7 cellular contexts compared by ENCODE assay signal in the genomic region with DNA sequence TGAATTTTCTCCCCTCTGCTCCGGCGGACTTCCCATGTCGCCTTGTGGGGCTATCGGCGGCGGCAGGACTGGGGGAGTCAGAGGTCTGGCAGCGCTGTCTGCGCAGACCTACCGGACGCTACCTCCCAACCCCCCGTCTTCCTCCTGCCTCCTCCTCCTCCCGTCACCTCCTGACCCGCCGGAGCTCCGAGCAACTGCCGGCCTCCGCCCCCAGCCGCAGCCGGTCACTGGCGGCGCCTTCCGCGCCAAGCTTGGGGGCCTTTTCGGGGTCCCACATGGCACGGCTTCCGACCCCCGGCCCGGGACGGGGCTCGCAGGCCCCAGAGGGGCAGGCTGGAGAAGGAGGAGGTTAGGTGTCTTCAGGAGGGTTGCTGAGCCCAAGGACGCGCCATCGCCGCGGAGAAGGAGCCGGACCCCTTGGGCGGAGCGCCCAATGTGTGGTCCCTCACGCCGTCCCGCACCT. TPM values are rescaled to one million over a fixed set of nuclear protein-coding genes. Genes with fewer than 3 reads are reported as not detected.
DNase-seq lines count a peak whose midpoint lies in the region; ATAC-seq and TF ChIP-seq lines count a peak whose summit lies in the region.
"Not testable (repeated sequence)": the region's sequence is repeated elsewhere in the genome, so short reads cannot be mapped to it uniquely, and the experiment has no call there.

No MANE protein-coding gene starts in this region.

- peaks cover 24% of the 10 kb centered on the region for H3K4me1 Mint-ChIP-seq in activated CD4-positive, alpha-beta T cell treated with anti-CD3 and anti-CD28 coated beads, Interleukin-2, amount 10 ng/mL, durations not matched to agents 24 days and 14 days

- H3K9ac ChIP-seq in trophoblast cell (ENCODE audit: low read length), result not testable (repeated sequence)

- H3K36me3 Mint-ChIP-seq in activated CD4-positive, alpha-beta T cell treated with anti-CD3 and anti-CD28 coated beads, Interleukin-2, amount 10 ng/mL, durations not matched to agents 24 days and 14 days (ENCODE audit: low read depth), result peaks cover 15% of the 10 kb centered on the region

- not testable (repeated sequence) for H3K23ac ChIP-seq in trophoblast cell (ENCODE audit: low read length)

- not testable (repeated sequence) for H4K12ac ChIP-seq in trophoblast cell (ENCODE audit: low read depth, low read length)

- not testable (repeated sequence) for H3K4me2 ChIP-seq in trophoblast cell (ENCODE audit: low read length)

- not testable (repeated sequence) for H3K79me2 ChIP-seq in trophoblast cell (ENCODE audit: control insufficient read depth, insufficient read depth, low read length, poor library complexity)

- not testable (repeated sequence) for H2BK12ac ChIP-seq in trophoblast cell (ENCODE audit: low read length)

- not testable (repeated sequence) for H2AK5ac ChIP-seq in trophoblast cell (ENCODE audit: low read length)

- not testable (repeated sequence) for H2BK5ac ChIP-seq in trophoblast cell (ENCODE audit: low read depth, low read length, poor library complexity)

- not testable (repeated sequence) for H3K9me3 Mint-ChIP-seq in activated CD4-positive, alpha-beta T cell treated with anti-CD3 and anti-CD28 coated beads, Interleukin-2, amount 10 ng/mL, durations not matched to agents 24 days and 14 days

- peak overlapping the region; percentile 10 for H2AFZ ChIP-seq in trophoblast cell (ENCODE audit: insufficient read depth, low read length, poor library complexity)

- TF ChIP-seq CTCF in choroid plexus epithelial cell (conservative IDR thresholded peaks at IDR 0.05; ENCODE audit: low read depth, low read length), result not testable (repeated sequence)

- not testable (repeated sequence) for H3K79me1 ChIP-seq in trophoblast cell (ENCODE audit: low read length)

- not testable (repeated sequence) for H3K27me3 ChIP-seq in trophoblast cell (ENCODE audit: insufficient read depth, low read length)

- intact Hi-C loops in activated CD4-positive, alpha-beta T cell treated with anti-CD3 and anti-CD28 coated beads, Interleukin-2, amount 10 ng/mL, durations not matched to agents 24 days and 14 days (cut with micrococcal nuclease), result not testable (repeated sequence)

- peak; percentile 48 for DNase-seq in HT1080 (ENCODE audit: low read depth)
- DNase-seq in activated CD4-positive, alpha-beta T cell treated with anti-CD3 and anti-CD28 coated beads, Interleukin-2, amount 10 ng/mL, durations not matched to agents 24 days and 14 days, result peak; percentile 79
- not testable (repeated sequence) for DNase-seq in choroid plexus epithelial cell (ENCODE audit: low read depth); trophoblast cell

- peak overlapping the region; percentile 99 for H3K4me3 Mint-ChIP-seq in activated CD4-positive, alpha-beta T cell treated with anti-CD3 and anti-CD28 coated beads, Interleukin-2, amount 10 ng/mL, durations not matched to agents 24 days and 14 days

- not testable (repeated sequence) for H3K18ac ChIP-seq in trophoblast cell (ENCODE audit: low read length)

- peak overlapping the region; percentile 89 for H3K27ac ChIP-seq in trophoblast cell (ENCODE audit: low read depth, low read length)

- peak overlapping the region; percentile 43 for H4K8ac ChIP-seq in trophoblast cell (ENCODE audit: low read depth, low read length)

- not testable (repeated sequence) for H3K4me1 ChIP-seq in trophoblast cell (ENCODE audit: control insufficient read depth in 1 of 2, insufficient read depth in 2 of 2, low read length in 2 of 2)

- H3K9me3 ChIP-seq in iPS-18c (ENCODE audit: control insufficient read depth, insufficient read depth, low read length); trophoblast cell (ENCODE audit: insufficient read depth, low read depth, low read length): not testable (repeated sequence)

- H3K27ac Mint-ChIP-seq in activated CD4-positive, alpha-beta T cell treated with anti-CD3 and anti-CD28 coated beads, Interleukin-2, amount 10 ng/mL, durations not matched to agents 24 days and 14 days, result peak overlapping the region; percentile 95

- not testable (repeated sequence) for H3K27me3 Mint-ChIP-seq in activated CD4-positive, alpha-beta T cell treated with anti-CD3 and anti-CD28 coated beads, Interleukin-2, amount 10 ng/mL, durations not matched to agents 24 days and 14 days

- H3K4ac ChIP-seq in trophoblast cell (ENCODE audit: low read depth, low read length), result not testable (repeated sequence)

- not testable (repeated sequence) for H3K14ac ChIP-seq in trophoblast cell (ENCODE audit: low read length)

- H3K36me3 ChIP-seq in trophoblast cell (ENCODE audit: control insufficient read depth in 1 of 2, insufficient read depth in 2 of 2, low read length in 2 of 2), result not testable (repeated sequence)

- WGBS in trophoblast cell (ENCODE audit: extremely low coverage, insufficient coverage, insufficient read length), result no CpG with 5 or more reads among the region's 41 CpGs

- not testable (repeated sequence) for H4K91ac ChIP-seq in trophoblast cell (ENCODE audit: low read depth, low read length)

- H3K4me3 ChIP-seq in choroid plexus epithelial cell (ENCODE audit: low read depth, low read length) (peak overlapping the region; percentile 73), iPS-18c (ENCODE audit: insufficient read depth, low read depth, low read length) (peak overlapping the region; percentile 87), trophoblast cell (ENCODE audit: low read depth, low read length) (peak overlapping the region; percentile 69)

- ATAC-seq in GM18868 (IDR thresholded peaks at IDR 0.05; ENCODE audit: unreplicated experiment), result peak; percentile 50
- ATAC-seq in HG02610 (IDR thresholded peaks at IDR 0.05; ENCODE audit: unreplicated experiment), result peak; percentile 53

- not testable (repeated sequence) for H2BK120ac ChIP-seq in trophoblast cell (ENCODE audit: insufficient read depth, low read length, poor library complexity)

RNA-seq across cellular contexts. Expression of a gene that starts 0.3 kb away (rescaled TPM):
- total RNA-seq in HT1080 (2014; rRNA removed; shearing (Covaris generic)), result 1.6 and 2.6 TPM in 2 replicates
- 3.5 and 4.1 TPM in 2 replicates for polyA plus RNA-seq in HT1080 (2015; cell fraction: cytosol; rRNA removed)
- 11.1 and 11.3 TPM in 2 replicates for polyA plus RNA-seq in HT1080 (2015; cell fraction: nucleus; rRNA removed)
- 3.9 and 4.3 TPM in 2 replicates for total RNA-seq in activated CD4-positive, alpha-beta T cell treated with anti-CD3 and anti-CD28 coated beads, Interleukin-2, amount 10 ng/mL, durations not matched to agents 24 days and 14 days
- 2.9 and 3.0 TPM in 2 replicates for polyA plus RNA-seq in trophoblast cell (2013)

RNA-seq across cellular contexts. Expression of a gene that starts 0.9 kb away (rescaled TPM):
- total RNA-seq in HT1080 (2014; rRNA removed; shearing (Covaris generic)), result 103 and 109 TPM in 2 replicates
- polyA plus RNA-seq in HT1080 (2015; cell fraction: cytosol; rRNA removed), result 67.7 and 82.8 TPM in 2 replicates
- 152 and 165 TPM in 2 replicates for polyA plus RNA-seq in HT1080 (2015; cell fraction: nucleus; rRNA removed)
- 161 and 167 TPM in 2 replicates for total RNA-seq in activated CD4-positive, alpha-beta T cell treated with anti-CD3 and anti-CD28 coated beads, Interleukin-2, amount 10 ng/mL, durations not matched to agents 24 days and 14 days
- polyA plus RNA-seq in trophoblast cell (2013), result 28.5 and 29.2 TPM in 2 replicates

RNA-seq across cellular contexts. Expression of a gene that starts 40.8 kb away (rescaled TPM):
- total RNA-seq in HT1080 (2014; rRNA removed; shearing (Covaris generic)), result 0.88 and 1.8 TPM in 2 replicates
- polyA plus RNA-seq in HT1080 (2015; cell fraction: cytosol; rRNA removed), result 1.2 and 1.7 TPM in 2 replicates
- 7.7 and 7.8 TPM in 2 replicates for polyA plus RNA-seq in HT1080 (2015; cell fraction: nucleus; rRNA removed)
- total RNA-seq in activated CD4-positive, alpha-beta T cell treated with anti-CD3 and anti-CD28 coated beads, Interleukin-2, amount 10 ng/mL, durations not matched to agents 24 days and 14 days, result 6.6 and 7.8 TPM in 2 replicates
- polyA plus RNA-seq in trophoblast cell (2013), result 0.83 and 0.85 TPM in 2 replicates
